Comparison of ENCODE assay signal across 17 cellular contexts in genomic region chr15:95284487-95284886, GRCh38.
DNase-seq lines count a peak whose midpoint lies in the region; ATAC-seq and TF ChIP-seq lines count a peak whose summit lies in the region.
"Had no signal": no experiment of that assay in that cellular context is flagged by ENCODE, and none has a peak within 500 bp of the region (broad histone marks: within the 10 kb centered on the region; RNA-seq: fewer than 3 reads in every experiment).

No MANE protein-coding gene starts in this region.

- no peak for TF ChIP-seq CTCF in thyroid gland (IDR thresholded peaks at IDR 0.05)

- H3K4me3 Mint-ChIP-seq in activated T-helper 1 cell treated with anti-CD3 and anti-CD28 coated beads, Interleukin-12 subunit alpha, Interleukin-12 subunit beta, Interleukin-2, Interleukin-4 antibody, amounts not matched to agents 30 ng/mL and 10 ng/mL and 1 ng/mL, durations not matched to agents 14 hours and 24 hours and 36 hours, result peak overlapping the region; percentile 52
- H3K4me3 Mint-ChIP-seq in natural killer cell treated with Interleukin-12 subunit alpha and Interleukin-12 subunit beta and Interleukin-15 and Interleukin-18, amount 100 ng/mL, for 72 hours, result peak overlapping the region; percentile 25
- no peak overlapping the region for H3K4me3 Mint-ChIP-seq in effector memory CD8-positive, alpha-beta T cell
- H3K4me3 Mint-ChIP-seq: activated naive CD4-positive, alpha-beta T cell treated with anti-CD3 and anti-CD28 coated beads for 36 hours had no signal

- no peak for DNase-seq in activated T-helper 1 cell treated with anti-CD3 and anti-CD28 coated beads, Interleukin-12 subunit alpha, Interleukin-12 subunit beta, Interleukin-2, Interleukin-4 antibody, amounts not matched to agents 30 ng/mL and 10 ng/mL and 1 ng/mL, durations not matched to agents 14 hours and 24 hours and 36 hours (ENCODE audit: low spot score)
- no peak for DNase-seq in natural killer cell treated with Interleukin-12 subunit alpha and Interleukin-12 subunit beta and Interleukin-15 and Interleukin-18, amount 100 ng/mL, for 72 hours (ENCODE audit: low spot score)
- no peak for DNase-seq in NCI-H2029 (lab: John Stamatoyannopoulos, UW)
- no peak for DNase-seq in effector memory CD8-positive, alpha-beta T cell
- no peak for DNase-seq in thyroid gland
- DNase-seq: activated CD8-positive, alpha-beta memory T cell treated with anti-CD3 and anti-CD28 coated beads, Interleukin-2, amount 50 U/mL, for 48 hours; activated naive CD4-positive, alpha-beta T cell treated with anti-CD3 and anti-CD28 coated beads for 36 hours; NCI-H1930; Peyer's patch; substantia nigra; SW 1271; WERI-Rb-1 had no signal

- H3K36me3 Mint-ChIP-seq in activated T-helper 1 cell treated with anti-CD3 and anti-CD28 coated beads, Interleukin-12 subunit alpha, Interleukin-12 subunit beta, Interleukin-2, Interleukin-4 antibody, amounts not matched to agents 30 ng/mL and 10 ng/mL and 1 ng/mL, durations not matched to agents 14 hours and 24 hours and 36 hours (ENCODE audit: low read depth), result peaks cover 4% of the 10 kb centered on the region
- no peaks in the 10 kb centered on the region for H3K36me3 Mint-ChIP-seq in natural killer cell treated with Interleukin-12 subunit alpha and Interleukin-12 subunit beta and Interleukin-15 and Interleukin-18, amount 100 ng/mL, for 72 hours
- no peaks in the 10 kb centered on the region for H3K36me3 Mint-ChIP-seq in effector memory CD8-positive, alpha-beta T cell (ENCODE audit: insufficient read depth)

- H3K9me3 ChIP-seq in BLaER1, result no peaks in the 10 kb centered on the region
- no peaks in the 10 kb centered on the region for H3K9me3 ChIP-seq in thyroid gland
- H3K9me3 ChIP-seq: Peyer's patch had no signal

- peak overlapping the region; percentile 90 for H3K27ac Mint-ChIP-seq in activated T-helper 1 cell treated with anti-CD3 and anti-CD28 coated beads, Interleukin-12 subunit alpha, Interleukin-12 subunit beta, Interleukin-2, Interleukin-4 antibody, amounts not matched to agents 30 ng/mL and 10 ng/mL and 1 ng/mL, durations not matched to agents 14 hours and 24 hours and 36 hours
- peak overlapping the region; percentile 33 to 49 for H3K27ac Mint-ChIP-seq in natural killer cell treated with Interleukin-12 subunit alpha and Interleukin-12 subunit beta and Interleukin-15 and Interleukin-18, amount 100 ng/mL, for 72 hours
- no peak overlapping the region for H3K27ac Mint-ChIP-seq in effector memory CD8-positive, alpha-beta T cell
- H3K27ac Mint-ChIP-seq: activated naive CD4-positive, alpha-beta T cell treated with anti-CD3 and anti-CD28 coated beads for 36 hours had no signal

- H3K4me2 ChIP-seq in BLaER1, result peak overlapping the region; percentile 15; the same call in 1 of the 2 replicates

- H4K20me1 ChIP-seq in BLaER1, result no peaks in the 10 kb centered on the region

- ATAC-seq in GM19035 (IDR thresholded peaks at IDR 0.05; ENCODE audit: unreplicated experiment) (peak; percentile 35), HG03439 (IDR thresholded peaks at IDR 0.05; ENCODE audit: unreplicated experiment) (no peak)
- peak in 1 of 2 donors; percentile 55 for ATAC-seq in natural killer cell treated with Interleukin-12 subunit alpha and Interleukin-12 subunit beta and Interleukin-15 and Interleukin-18, amount 100 ng/mL, for 72 hours
- ATAC-seq in effector memory CD8-positive, alpha-beta T cell (replicated peaks), result no peak
- ATAC-seq: left lobe of liver had no signal

- 93 to 94% methylated on average over 4 of the region's 4 CpGs for WGBS in thyroid gland, 2 donors

- H3K4me1 Mint-ChIP-seq in activated T-helper 1 cell treated with anti-CD3 and anti-CD28 coated beads, Interleukin-12 subunit alpha, Interleukin-12 subunit beta, Interleukin-2, Interleukin-4 antibody, amounts not matched to agents 30 ng/mL and 10 ng/mL and 1 ng/mL, durations not matched to agents 14 hours and 24 hours and 36 hours (ENCODE audit: low read depth), result peaks cover 73% of the 10 kb centered on the region
- H3K4me1 Mint-ChIP-seq in natural killer cell treated with Interleukin-12 subunit alpha and Interleukin-12 subunit beta and Interleukin-15 and Interleukin-18, amount 100 ng/mL, for 72 hours (ENCODE audit: low read depth in 2 of 2), result peaks cover 14 to 21% of the 10 kb centered on the region in 2 donors
- peaks cover 0 to 12% of the 10 kb centered on the region in 2 donors for H3K4me1 Mint-ChIP-seq in effector memory CD8-positive, alpha-beta T cell (ENCODE audit: low read depth in 2 of 2)

- no peak overlapping the region for H3K4me3 ChIP-seq in BLaER1
- no peak overlapping the region for H3K4me3 ChIP-seq in thyroid gland (replicated peaks in 1 of 3)
- H3K4me3 ChIP-seq: cardiac muscle cell, Peyer's patch had no signal

- H3K36me3 ChIP-seq in BLaER1 (no peaks in the 10 kb centered on the region), thyroid gland (no peaks in the 10 kb centered on the region)
- H3K36me3 ChIP-seq: cardiac muscle cell, Peyer's patch, WERI-Rb-1 had no signal

- 0 out of 2 replicates have a peak, but pooled peaks cover 6% of the 10 kb centered on the region for H3K4me1 ChIP-seq in BLaER1
- peaks cover 0 to 3% of the 10 kb centered on the region in 2 donors for H3K4me1 ChIP-seq in thyroid gland
- H3K4me1 ChIP-seq: Peyer's patch had no signal

- intact Hi-C loops in activated T-helper 1 cell treated with anti-CD3 and anti-CD28 coated beads, Interleukin-12 subunit alpha, Interleukin-12 subunit beta, Interleukin-2, Interleukin-4 antibody, amounts not matched to agents 30 ng/mL and 10 ng/mL and 1 ng/mL, durations not matched to agents 14 hours and 24 hours and 36 hours (cut with micrococcal nuclease), result loop anchor here (1.0 to 10.0 kb wide), 8 partner anchors 26 to 1110 kb away; no protein-coding TSS in a partner anchor
- intact Hi-C loops in thyroid gland (cut with DNase I), result no loop called here

- H3K9me3 Mint-ChIP-seq in activated T-helper 1 cell treated with anti-CD3 and anti-CD28 coated beads, Interleukin-12 subunit alpha, Interleukin-12 subunit beta, Interleukin-2, Interleukin-4 antibody, amounts not matched to agents 30 ng/mL and 10 ng/mL and 1 ng/mL, durations not matched to agents 14 hours and 24 hours and 36 hours, result peaks cover 8% of the 10 kb centered on the region
- H3K9me3 Mint-ChIP-seq in natural killer cell treated with Interleukin-12 subunit alpha and Interleukin-12 subunit beta and Interleukin-15 and Interleukin-18, amount 100 ng/mL, for 72 hours, result no peaks in the 10 kb centered on the region
- no peaks in the 10 kb centered on the region for H3K9me3 Mint-ChIP-seq in effector memory CD8-positive, alpha-beta T cell
- H3K9me3 Mint-ChIP-seq: activated naive CD4-positive, alpha-beta T cell treated with anti-CD3 and anti-CD28 coated beads for 36 hours had no signal

- H3K27me3 ChIP-seq in BLaER1 (no peaks in the 10 kb centered on the region), thyroid gland (no peaks in the 10 kb centered on the region)
- H3K27me3 ChIP-seq: cardiac muscle cell, Peyer's patch had no signal

- no peak overlapping the region for H3K27ac ChIP-seq in BLaER1
- H3K27ac ChIP-seq in thyroid gland, result peak overlapping the region in 1 of 3 donors; percentile 51
- H3K27ac ChIP-seq: cardiac muscle cell, WERI-Rb-1 had no signal

- H3K9ac ChIP-seq in BLaER1, result no peak overlapping the region

- no peak for TF ChIP-seq POLR2A in thyroid gland (IDR thresholded peaks at IDR 0.05)

- peaks cover 14% of the 10 kb centered on the region for H3K27me3 Mint-ChIP-seq in activated T-helper 1 cell treated with anti-CD3 and anti-CD28 coated beads, Interleukin-12 subunit alpha, Interleukin-12 subunit beta, Interleukin-2, Interleukin-4 antibody, amounts not matched to agents 30 ng/mL and 10 ng/mL and 1 ng/mL, durations not matched to agents 14 hours and 24 hours and 36 hours (ENCODE audit: insufficient read depth)
- peaks cover 36 to 41% of the 10 kb centered on the region in 2 donors for H3K27me3 Mint-ChIP-seq in natural killer cell treated with Interleukin-12 subunit alpha and Interleukin-12 subunit beta and Interleukin-15 and Interleukin-18, amount 100 ng/mL, for 72 hours
- H3K27me3 Mint-ChIP-seq in effector memory CD8-positive, alpha-beta T cell, result peaks cover 11 to 24% of the 10 kb centered on the region in 2 donors

Comparison
In these comparisons a context has a peak if more than half of its experiments do, and no peak if none do; other contexts are left out.
1. H3K27ac Mint-ChIP-seq: peak in activated T-helper 1 cell treated with anti-CD3 and anti-CD28 coated beads, Interleukin-12 subunit alpha, Interleukin-12 subunit beta, Interleukin-2, Interleukin-4 antibody, amounts not matched to agents 30 ng/mL and 10 ng/mL and 1 ng/mL, durations not matched to agents 14 hours and 24 hours and 36 hours (single experiment) and natural killer cell treated with Interleukin-12 subunit alpha and Interleukin-12 subunit beta and Interleukin-15 and Interleukin-18, amount 100 ng/mL, for 72 hours (2 of 2); none in effector memory CD8-positive, alpha-beta T cell (0 of 2).
2. H3K4me3 Mint-ChIP-seq: peak in activated T-helper 1 cell treated with anti-CD3 and anti-CD28 coated beads, Interleukin-12 subunit alpha, Interleukin-12 subunit beta, Interleukin-2, Interleukin-4 antibody, amounts not matched to agents 30 ng/mL and 10 ng/mL and 1 ng/mL, durations not matched to agents 14 hours and 24 hours and 36 hours (single experiment) and natural killer cell treated with Interleukin-12 subunit alpha and Interleukin-12 subunit beta and Interleukin-15 and Interleukin-18, amount 100 ng/mL, for 72 hours (single experiment); none in effector memory CD8-positive, alpha-beta T cell (0 of 2).